1 cellular context compared by ENCODE assay signal in genomic region chr7:50335795-50336754, GRCh38.
TF ChIP-seq lines count a peak whose summit lies in the region.

No MANE protein-coding gene starts in this region.

TF ChIP-seq in K562, 482 proteins besides CTCF, POLR2A, EP300 and RAD21 (continued from another document and continues in another):
- TF ChIP-seq ZNF280B (CRISPR knock-in tag; IDR thresholded peaks at IDR 0.05) (no peak), ZNF3 (CRISPR knock-in tag; IDR thresholded peaks at IDR 0.05) (no peak), SIN3B (IDR thresholded peaks at IDR 0.05; ENCODE audit: low read depth) (no peak), CREB3 (tag; conservative IDR thresholded peaks at IDR 0.05; ENCODE audit: low read depth) (no peak), PYGO2 (tag; IDR thresholded peaks at IDR 0.05) (no peak), SMC3 (conservative IDR thresholded peaks at IDR 0.05; ENCODE audit: insufficient read depth, low read depth, low read length) (no peak), JUN (IDR thresholded peaks at IDR 0.05; ENCODE audit: borderline replicate concordance, low read depth, low read length) (no peak), JUN (CRISPR knock-in tag; IDR thresholded peaks at IDR 0.05; ENCODE audit: borderline replicate concordance) (no peak), PHB2 (IDR thresholded peaks at IDR 0.05; ENCODE audit: low read depth) (no peak), CBFA2T3 (IDR thresholded peaks at IDR 0.05) (peak; percentile 69), THAP7 (CRISPR knock-in tag; IDR thresholded peaks at IDR 0.05) (no peak), ZFPM2 (CRISPR knock-in tag; IDR thresholded peaks at IDR 0.05) (no peak), FOXA1 (IDR thresholded peaks at IDR 0.05; ENCODE audit: borderline replicate concordance) (no peak), ELK1 (CRISPR knock-in tag; IDR thresholded peaks at IDR 0.05) (no peak), NRF1 (conservative IDR thresholded peaks at IDR 0.05 in 1 of 2, IDR thresholded peaks at IDR 0.05 in 1 of 2) (peak; percentile 74 to 75), MAFK (IDR thresholded peaks at IDR 0.05; ENCODE audit: low read length) (no peak), SMARCC2 (IDR thresholded peaks at IDR 0.05; ENCODE audit: low read depth) (no peak), XRCC3 (IDR thresholded peaks at IDR 0.05) (no peak), STAT5B (CRISPR knock-in tag; IDR thresholded peaks at IDR 0.05) (no peak), TEAD4 (IDR thresholded peaks at IDR 0.05; ENCODE audit: low read length) (peak; percentile 33; the same call in 1 of the 2 replicates), TEAD4 (CRISPR knock-in tag; IDR thresholded peaks at IDR 0.05; ENCODE audit: borderline replicate concordance) (no peak), ZNF766 (CRISPR knock-in tag; conservative IDR thresholded peaks at IDR 0.05) (no peak), AFF1 (IDR thresholded peaks at IDR 0.05; ENCODE audit: low read depth in 1 of 2, partially characterized antibody in 2 of 2) (no peak), ZNF707 (CRISPR knock-in tag; conservative IDR thresholded peaks at IDR 0.05) (no peak), ZNF780A (CRISPR knock-in tag; IDR thresholded peaks at IDR 0.05) (no peak)
- TF ChIP-seq, protein P1, sequence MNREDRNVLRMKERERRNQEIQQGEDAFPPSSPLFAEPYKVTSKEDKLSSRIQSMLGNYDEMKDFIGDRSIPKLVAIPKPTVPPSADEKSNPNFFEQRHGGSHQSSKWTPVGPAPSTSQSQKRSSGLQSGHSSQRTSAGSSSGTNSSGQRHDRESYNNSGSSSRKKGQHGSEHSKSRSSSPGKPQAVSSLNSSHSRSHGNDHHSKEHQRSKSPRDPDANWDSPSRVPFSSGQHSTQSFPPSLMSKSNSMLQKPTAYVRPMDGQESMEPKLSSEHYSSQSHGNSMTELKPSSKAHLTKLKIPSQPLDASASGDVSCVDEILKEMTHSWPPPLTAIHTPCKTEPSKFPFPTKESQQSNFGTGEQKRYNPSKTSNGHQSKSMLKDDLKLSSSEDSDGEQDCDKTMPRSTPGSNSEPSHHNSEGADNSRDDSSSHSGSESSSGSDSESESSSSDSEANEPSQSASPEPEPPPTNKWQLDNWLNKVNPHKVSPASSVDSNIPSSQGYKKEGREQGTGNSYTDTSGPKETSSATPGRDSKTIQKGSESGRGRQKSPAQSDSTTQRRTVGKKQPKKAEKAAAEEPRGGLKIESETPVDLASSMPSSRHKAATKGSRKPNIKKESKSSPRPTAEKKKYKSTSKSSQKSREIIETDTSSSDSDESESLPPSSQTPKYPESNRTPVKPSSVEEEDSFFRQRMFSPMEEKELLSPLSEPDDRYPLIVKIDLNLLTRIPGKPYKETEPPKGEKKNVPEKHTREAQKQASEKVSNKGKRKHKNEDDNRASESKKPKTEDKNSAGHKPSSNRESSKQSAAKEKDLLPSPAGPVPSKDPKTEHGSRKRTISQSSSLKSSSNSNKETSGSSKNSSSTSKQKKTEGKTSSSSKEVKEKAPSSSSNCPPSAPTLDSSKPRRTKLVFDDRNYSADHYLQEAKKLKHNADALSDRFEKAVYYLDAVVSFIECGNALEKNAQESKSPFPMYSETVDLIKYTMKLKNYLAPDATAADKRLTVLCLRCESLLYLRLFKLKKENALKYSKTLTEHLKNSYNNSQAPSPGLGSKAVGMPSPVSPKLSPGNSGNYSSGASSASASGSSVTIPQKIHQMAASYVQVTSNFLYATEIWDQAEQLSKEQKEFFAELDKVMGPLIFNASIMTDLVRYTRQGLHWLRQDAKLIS (CRISPR knock-in tag; IDR thresholded peaks at IDR 0.05) = no peak
- TF ChIP-seq, protein P2, sequence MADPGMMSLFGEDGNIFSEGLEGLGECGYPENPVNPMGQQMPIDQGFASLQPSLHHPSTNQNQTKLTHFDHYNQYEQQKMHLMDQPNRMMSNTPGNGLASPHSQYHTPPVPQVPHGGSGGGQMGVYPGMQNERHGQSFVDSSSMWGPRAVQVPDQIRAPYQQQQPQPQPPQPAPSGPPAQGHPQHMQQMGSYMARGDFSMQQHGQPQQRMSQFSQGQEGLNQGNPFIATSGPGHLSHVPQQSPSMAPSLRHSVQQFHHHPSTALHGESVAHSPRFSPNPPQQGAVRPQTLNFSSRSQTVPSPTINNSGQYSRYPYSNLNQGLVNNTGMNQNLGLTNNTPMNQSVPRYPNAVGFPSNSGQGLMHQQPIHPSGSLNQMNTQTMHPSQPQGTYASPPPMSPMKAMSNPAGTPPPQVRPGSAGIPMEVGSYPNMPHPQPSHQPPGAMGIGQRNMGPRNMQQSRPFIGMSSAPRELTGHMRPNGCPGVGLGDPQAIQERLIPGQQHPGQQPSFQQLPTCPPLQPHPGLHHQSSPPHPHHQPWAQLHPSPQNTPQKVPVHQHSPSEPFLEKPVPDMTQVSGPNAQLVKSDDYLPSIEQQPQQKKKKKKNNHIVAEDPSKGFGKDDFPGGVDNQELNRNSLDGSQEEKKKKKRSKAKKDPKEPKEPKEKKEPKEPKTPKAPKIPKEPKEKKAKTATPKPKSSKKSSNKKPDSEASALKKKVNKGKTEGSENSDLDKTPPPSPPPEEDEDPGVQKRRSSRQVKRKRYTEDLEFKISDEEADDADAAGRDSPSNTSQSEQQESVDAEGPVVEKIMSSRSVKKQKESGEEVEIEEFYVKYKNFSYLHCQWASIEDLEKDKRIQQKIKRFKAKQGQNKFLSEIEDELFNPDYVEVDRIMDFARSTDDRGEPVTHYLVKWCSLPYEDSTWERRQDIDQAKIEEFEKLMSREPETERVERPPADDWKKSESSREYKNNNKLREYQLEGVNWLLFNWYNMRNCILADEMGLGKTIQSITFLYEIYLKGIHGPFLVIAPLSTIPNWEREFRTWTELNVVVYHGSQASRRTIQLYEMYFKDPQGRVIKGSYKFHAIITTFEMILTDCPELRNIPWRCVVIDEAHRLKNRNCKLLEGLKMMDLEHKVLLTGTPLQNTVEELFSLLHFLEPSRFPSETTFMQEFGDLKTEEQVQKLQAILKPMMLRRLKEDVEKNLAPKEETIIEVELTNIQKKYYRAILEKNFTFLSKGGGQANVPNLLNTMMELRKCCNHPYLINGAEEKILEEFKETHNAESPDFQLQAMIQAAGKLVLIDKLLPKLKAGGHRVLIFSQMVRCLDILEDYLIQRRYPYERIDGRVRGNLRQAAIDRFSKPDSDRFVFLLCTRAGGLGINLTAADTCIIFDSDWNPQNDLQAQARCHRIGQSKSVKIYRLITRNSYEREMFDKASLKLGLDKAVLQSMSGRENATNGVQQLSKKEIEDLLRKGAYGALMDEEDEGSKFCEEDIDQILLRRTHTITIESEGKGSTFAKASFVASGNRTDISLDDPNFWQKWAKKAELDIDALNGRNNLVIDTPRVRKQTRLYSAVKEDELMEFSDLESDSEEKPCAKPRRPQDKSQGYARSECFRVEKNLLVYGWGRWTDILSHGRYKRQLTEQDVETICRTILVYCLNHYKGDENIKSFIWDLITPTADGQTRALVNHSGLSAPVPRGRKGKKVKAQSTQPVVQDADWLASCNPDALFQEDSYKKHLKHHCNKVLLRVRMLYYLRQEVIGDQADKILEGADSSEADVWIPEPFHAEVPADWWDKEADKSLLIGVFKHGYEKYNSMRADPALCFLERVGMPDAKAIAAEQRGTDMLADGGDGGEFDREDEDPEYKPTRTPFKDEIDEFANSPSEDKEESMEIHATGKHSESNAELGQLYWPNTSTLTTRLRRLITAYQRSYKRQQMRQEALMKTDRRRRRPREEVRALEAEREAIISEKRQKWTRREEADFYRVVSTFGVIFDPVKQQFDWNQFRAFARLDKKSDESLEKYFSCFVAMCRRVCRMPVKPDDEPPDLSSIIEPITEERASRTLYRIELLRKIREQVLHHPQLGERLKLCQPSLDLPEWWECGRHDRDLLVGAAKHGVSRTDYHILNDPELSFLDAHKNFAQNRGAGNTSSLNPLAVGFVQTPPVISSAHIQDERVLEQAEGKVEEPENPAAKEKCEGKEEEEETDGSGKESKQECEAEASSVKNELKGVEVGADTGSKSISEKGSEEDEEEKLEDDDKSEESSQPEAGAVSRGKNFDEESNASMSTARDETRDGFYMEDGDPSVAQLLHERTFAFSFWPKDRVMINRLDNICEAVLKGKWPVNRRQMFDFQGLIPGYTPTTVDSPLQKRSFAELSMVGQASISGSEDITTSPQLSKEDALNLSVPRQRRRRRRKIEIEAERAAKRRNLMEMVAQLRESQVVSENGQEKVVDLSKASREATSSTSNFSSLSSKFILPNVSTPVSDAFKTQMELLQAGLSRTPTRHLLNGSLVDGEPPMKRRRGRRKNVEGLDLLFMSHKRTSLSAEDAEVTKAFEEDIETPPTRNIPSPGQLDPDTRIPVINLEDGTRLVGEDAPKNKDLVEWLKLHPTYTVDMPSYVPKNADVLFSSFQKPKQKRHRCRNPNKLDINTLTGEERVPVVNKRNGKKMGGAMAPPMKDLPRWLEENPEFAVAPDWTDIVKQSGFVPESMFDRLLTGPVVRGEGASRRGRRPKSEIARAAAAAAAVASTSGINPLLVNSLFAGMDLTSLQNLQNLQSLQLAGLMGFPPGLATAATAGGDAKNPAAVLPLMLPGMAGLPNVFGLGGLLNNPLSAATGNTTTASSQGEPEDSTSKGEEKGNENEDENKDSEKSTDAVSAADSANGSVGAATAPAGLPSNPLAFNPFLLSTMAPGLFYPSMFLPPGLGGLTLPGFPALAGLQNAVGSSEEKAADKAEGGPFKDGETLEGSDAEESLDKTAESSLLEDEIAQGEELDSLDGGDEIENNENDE (IDR thresholded peaks at IDR 0.05; ENCODE audit: low read depth, low read length) = no peak
